Comparison of ENCODE assay signal across 8 cellular contexts in genomic region chr15:92954578-92954977, GRCh38. TPM values are rescaled to one million over a fixed set of nuclear protein-coding genes. Genes with fewer than 3 reads are reported as not detected.
DNase-seq lines count a peak whose midpoint lies in the region; ATAC-seq and TF ChIP-seq lines count a peak whose summit lies in the region.

No MANE protein-coding gene starts in this region.

- CTCF ChIA-PET in A673 (lab: Charles Lee), result no interaction called here
- CTCF ChIA-PET in GM10248 (lab: Yijun Ruan, JAX), result interaction anchor here (1.0 to 3.2 kb wide), 5 partner anchors 10 to 157 kb away, joined by 3 to 12 read pairs (median 4); no protein-coding TSS in a partner anchor

- H3K9me3 ChIP-seq in A673 (ENCODE audit: low read depth, low read length, poor library complexity, severe bottlenecking), result peaks cover 5% of the 10 kb centered on the region

- peaks cover 94% of the 10 kb centered on the region for H3K36me3 ChIP-seq in A673 (ENCODE audit: insufficient read depth, low read length, poor library complexity, severe bottlenecking)

- no peak overlapping the region for H3K27ac ChIP-seq in A673 (ENCODE audit: low read depth, low read length, poor library complexity, severe bottlenecking)

- intact Hi-C loops in A673 (cut with micrococcal nuclease; ENCODE audit: unreplicated experiment), result no loop called here

- DNase-seq in A673 (ENCODE audit: low spot score), result peak; percentile 55
- no peak for DNase-seq in GM10248 (ENCODE audit: extremely low spot score)
- peak; percentile 49 for DNase-seq in OCI-M1 (lab: John Stamatoyannopoulos, UW)
- no peak for DNase-seq in fibroblast of the aortic adventitia (ENCODE audit: low read depth)
- no peak for DNase-seq in KG1 (lab: John Stamatoyannopoulos, UW)

- ATAC-seq in HG02970 (IDR thresholded peaks at IDR 0.05; ENCODE audit: low FRiP score, unreplicated experiment), result no peak
- ATAC-seq in GM19452 (IDR thresholded peaks at IDR 0.05; ENCODE audit: unreplicated experiment), result no peak
- no peak for ATAC-seq in HG03196 (IDR thresholded peaks at IDR 0.05; ENCODE audit: unreplicated experiment)

- no peaks in the 10 kb centered on the region for H3K27me3 ChIP-seq in A673 (replicated peaks; ENCODE audit: insufficient read depth, low read depth, low read length, poor library complexity)

- H3K4me3 ChIP-seq in A673 (ENCODE audit: low read depth, low read length, poor library complexity, severe bottlenecking), result no peak overlapping the region
- H3K4me3 ChIP-seq in fibroblast of the aortic adventitia (ENCODE audit: low read depth, low read length), result no peak overlapping the region

- no peaks in the 10 kb centered on the region for H3K4me1 ChIP-seq in A673 (ENCODE audit: insufficient read depth, low read length, poor library complexity, severe bottlenecking)

- TF ChIP-seq CTCF in A673 (conservative IDR thresholded peaks at IDR 0.05; ENCODE audit: low read depth, low read length), result peak; percentile 63
- TF ChIP-seq CTCF in GM10248 (IDR thresholded peaks at IDR 0.05; ENCODE audit: control extremely low read depth, extremely low read depth, low read depth, missing control alignments), result peak; percentile 4
- peak; percentile 21 for TF ChIP-seq CTCF in fibroblast of the aortic adventitia (IDR thresholded peaks at IDR 0.05; ENCODE audit: insufficient read depth, low read length)

- POLR2A ChIA-PET in A673 (lab: Charles Lee; ENCODE audit: low non-redundant PET), result no interaction called here
- POLR2A ChIA-PET in GM10248 (lab: Yijun Ruan, JAX), result no interaction called here

- no TSS peak for BruUV-seq in A673 (replicated peaks; lab: Mats Ljungman, UMichigan)

RNA-seq across cellular contexts. Expression of gene CHD2, which starts 54.5 kb away (rescaled TPM):
- total RNA-seq in A673 (2021) (75.7 and 78.0 TPM in 2 replicates), fibroblast of the aortic adventitia (ENCODE audit: low replicate concordance) (83.7 and 253 TPM in 2 replicates)

Comparison
In these comparisons a context has a peak if more than half of its experiments do, and no peak if none do; other contexts are left out.
1. DNase-seq: peak in A673 (single experiment) and OCI-M1 (single experiment); none in GM10248 (single experiment), fibroblast of the aortic adventitia (single experiment) and KG1 (single experiment).
2. CTCF ChIP-seq: peak in every context shown above with its lines; median percentile 63 in A673; 21 in fibroblast of the aortic adventitia; 4 in GM10248.